Comparison of ENCODE assay signal across 12 cellular contexts in the genomic region with DNA sequence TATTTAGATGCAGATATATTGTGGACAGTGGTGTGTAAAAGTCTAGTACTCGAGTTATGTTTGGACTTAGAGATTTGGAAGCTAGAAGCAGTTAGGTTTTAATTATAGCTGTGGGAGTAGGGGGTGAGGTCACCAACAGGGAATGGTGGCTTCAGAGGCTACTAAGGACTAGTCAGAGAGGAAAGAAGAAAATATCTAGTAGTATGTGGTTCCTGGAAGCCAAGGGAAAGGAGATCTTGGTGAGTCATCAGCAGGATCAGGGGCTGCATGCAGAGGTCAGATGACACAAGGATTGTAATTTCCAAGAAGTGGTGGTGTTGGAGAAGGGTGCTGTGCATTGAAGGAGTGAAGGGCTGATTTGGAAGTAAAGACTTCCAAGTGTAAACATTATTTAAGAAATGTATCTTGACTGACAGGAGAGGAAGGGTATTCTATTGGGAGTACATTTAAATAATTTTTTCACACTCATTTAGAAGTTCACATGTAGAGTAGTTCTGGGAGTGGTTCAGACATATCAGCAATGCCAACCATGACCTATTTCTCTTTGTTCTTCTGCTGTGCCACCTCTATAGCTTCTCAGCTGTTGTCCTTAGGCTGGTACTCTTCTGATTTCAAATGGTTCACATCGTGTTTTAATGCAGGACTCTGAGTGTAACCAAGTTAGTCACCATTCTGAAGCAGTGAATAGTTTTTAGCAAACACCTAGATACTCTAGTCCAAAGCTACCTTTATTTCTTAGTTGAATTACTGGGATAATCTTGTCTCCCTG. TPM values are rescaled to one million over a fixed set of nuclear protein-coding genes. Genes with fewer than 3 reads are reported as not detected.
A peak's percentile ranks its signal among the peaks of the same experiment; 100 is the strongest.
DNase-seq lines count a peak whose midpoint lies in the region; TF ChIP-seq lines count a peak whose summit lies in the region.
"Had no signal": no experiment of that assay in that cellular context is flagged by ENCODE, and none has a peak within 500 bp of the region (broad histone marks: within the 10 kb centered on the region; RNA-seq: fewer than 3 reads in every experiment).

No MANE protein-coding gene starts in this region.

- H3K4me2 ChIP-seq in Karpas-422 (ENCODE audit: low read depth, low read length, poor library complexity, severe bottlenecking): no peak overlapping the region

- intact Hi-C loops in CD4-positive, alpha-beta memory T cell (cut with micrococcal nuclease): no loop called here

- peaks cover 52% of the 10 kb centered on the region for H3K79me2 ChIP-seq in Karpas-422 (ENCODE audit: low read length)

- H3K4me3 Mint-ChIP-seq in CD4-positive, alpha-beta memory T cell: no peak overlapping the region

- POLR2A ChIA-PET in AG04450 (lab: Yijun Ruan, JAX) (interaction anchor here (1.2 kb wide), 1 partner anchor 211 kb away, joined by 3 read pairs; no protein-coding TSS in a partner anchor), HEK293 (lab: Yijun Ruan, JAX) (no interaction called here)
- POLR2A ChIA-PET in CD4-positive, alpha-beta memory T cell (lab: Charles Lee; ENCODE audit: partially characterized antibody): no interaction called here

- H3K27me3 ChIP-seq in AG04450 (ENCODE audit: control insufficient read depth, insufficient read depth, low read length): no peaks in the 10 kb centered on the region
- no peaks in the 10 kb centered on the region for H3K27me3 ChIP-seq in adipocyte (replicated peaks; ENCODE audit: control insufficient read depth, insufficient read depth, low read length)
- no peaks in the 10 kb centered on the region for H3K27me3 ChIP-seq in kidney epithelial cell (ENCODE audit: control insufficient read depth, insufficient read depth, low read length)
- no peaks in the 10 kb centered on the region for H3K27me3 ChIP-seq in CD4-positive, alpha-beta memory T cell (ENCODE audit: insufficient read depth, low read length)
- H3K27me3 ChIP-seq in Karpas-422 (ENCODE audit: low read length): no peaks in the 10 kb centered on the region
- H3K27me3 ChIP-seq: sigmoid colon had no signal

- H3K4me3 ChIP-seq in AG04450 (ENCODE audit: low read depth, low read length): no peak overlapping the region
- H3K4me3 ChIP-seq in HEK293 (ENCODE audit: low read depth, low read length): no peak overlapping the region
- H3K4me3 ChIP-seq in adipocyte (ENCODE audit: low read length): no peak overlapping the region
- H3K4me3 ChIP-seq in kidney epithelial cell (ENCODE audit: low read depth, low read length): no peak overlapping the region
- H3K4me3 ChIP-seq in CD4-positive, alpha-beta memory T cell (ENCODE audit: low read length in 2 of 2): no peak overlapping the region
- H3K4me3 ChIP-seq in Karpas-422 (ENCODE audit: low read length): no peak overlapping the region
- H3K4me3 ChIP-seq: sigmoid colon had no signal

- no peaks in the 10 kb centered on the region for H3K4me1 Mint-ChIP-seq in CD4-positive, alpha-beta memory T cell

- no peak overlapping the region for H3K9ac ChIP-seq in adipocyte (ENCODE audit: low read length)
- no peak overlapping the region for H3K9ac ChIP-seq in Karpas-422 (ENCODE audit: low read length)

- H3K36me3 ChIP-seq in HEK293 (ENCODE audit: control insufficient read depth in 2 of 2, insufficient read depth in 1 of 2, low read length in 2 of 2) (peaks cover 44 to 47% of the 10 kb centered on the region in 2 experiments), adipocyte (ENCODE audit: control insufficient read depth, insufficient read depth, low read length, severe bottlenecking) (peaks cover 81% of the 10 kb centered on the region), kidney epithelial cell (ENCODE audit: control insufficient read depth, insufficient read depth, low read length) (peaks cover 2% of the 10 kb centered on the region), Karpas-422 (ENCODE audit: insufficient read depth, low read length) (peaks cover 28% of the 10 kb centered on the region; the same call in 1 of the 2 replicates)
- peaks cover 29% of the 10 kb centered on the region for H3K36me3 ChIP-seq in CD4-positive, alpha-beta memory T cell (ENCODE audit: insufficient read depth, low read length)

- H3K27me3 Mint-ChIP-seq in CD4-positive, alpha-beta memory T cell: no peaks in the 10 kb centered on the region

- no peaks in the 10 kb centered on the region for H3K9me3 Mint-ChIP-seq in CD4-positive, alpha-beta memory T cell

- H3K27ac ChIP-seq in AG04450 (ENCODE audit: low read depth, low read length) (no peak overlapping the region), HEK293 (ENCODE audit: extremely low read depth, low read depth, low read length) (no peak overlapping the region), Karpas-422 (ENCODE audit: low read length) (no peak overlapping the region)
- no peak overlapping the region for H3K27ac ChIP-seq in CD4-positive, alpha-beta memory T cell (ENCODE audit: low read depth, low read length)
- H3K27ac ChIP-seq: sigmoid colon had no signal

- H3K36me3 Mint-ChIP-seq in CD4-positive, alpha-beta memory T cell: peaks cover 38 to 56% of the 10 kb centered on the region in 2 donors

- DNase-seq in AG04450 (ENCODE audit: low read depth, low spot score) (peak; percentile 78), adipocyte (ENCODE audit: low read depth) (peak; percentile 76), kidney epithelial cell (ENCODE audit: low read depth) (peak; percentile 81), putamen (ENCODE audit: low spot score) (no peak), Karpas-422 (no peak)
- DNase-seq in CD4-positive, alpha-beta memory T cell: no peak
- DNase-seq in effector CD8-positive, alpha-beta T cell (lab: John Stamatoyannopoulos, UW): no peak
- DNase-seq: DMS79 treated with DMSO at 0.1 percent for 48 hours; NCI-H2081 treated with DMSO at 0.1 percent for 48 hours; sigmoid colon; stimulated activated naive CD8-positive, alpha-beta T cell treated with anti-CD3 and anti-CD28 coated beads, Interleukin-15, Interleukin-2, amounts not matched to agents 100 U/mL and 50 U/mL, for 24 hours had no signal

- no peaks in the 10 kb centered on the region for H4K20me1 ChIP-seq in Karpas-422 (ENCODE audit: insufficient read depth, low read depth, low read length)

- H3K4me1 ChIP-seq in HEK293 (ENCODE audit: control insufficient read depth, insufficient read depth, low read length) (peaks cover 3% of the 10 kb centered on the region; the same call in 1 of the 2 replicates), adipocyte (ENCODE audit: control insufficient read depth, insufficient read depth, low read length) (peaks cover 11% of the 10 kb centered on the region), Karpas-422 (ENCODE audit: low read length) (peaks cover 18% of the 10 kb centered on the region)
- no peaks in the 10 kb centered on the region for H3K4me1 ChIP-seq in CD4-positive, alpha-beta memory T cell (ENCODE audit: insufficient read depth, low read length)

- TF ChIP-seq CTCF in AG04450 (IDR thresholded peaks at IDR 0.05; ENCODE audit: low read depth, low read length) (no peak), HEK293 (tag by site-specific recombination; IDR thresholded peaks at IDR 0.05) (no peak), kidney epithelial cell (IDR thresholded peaks at IDR 0.05; ENCODE audit: insufficient read depth, low read length, poor library complexity, severe bottlenecking) (no peak)

- no peak overlapping the region for H3K27ac Mint-ChIP-seq in CD4-positive, alpha-beta memory T cell

- H2AFZ ChIP-seq in Karpas-422 (ENCODE audit: low read length): no peak overlapping the region

- no peaks in the 10 kb centered on the region for H3K9me3 ChIP-seq in AG04450 (ENCODE audit: control insufficient read depth, insufficient read depth, low read length)
- H3K9me3 ChIP-seq in HEK293 (ENCODE audit: control insufficient read depth, insufficient read depth, low read depth, low read length): no peaks in the 10 kb centered on the region
- H3K9me3 ChIP-seq in adipocyte (ENCODE audit: control insufficient read depth, low read length): no peaks in the 10 kb centered on the region
- H3K9me3 ChIP-seq in CD4-positive, alpha-beta memory T cell (ENCODE audit: control insufficient read depth in 1 of 2, low read length in 2 of 2): no peaks in the 10 kb centered on the region
- H3K9me3 ChIP-seq in Karpas-422 (ENCODE audit: low read length): no peaks in the 10 kb centered on the region
- H3K9me3 ChIP-seq: sigmoid colon had no signal

- CTCF ChIA-PET in AG04450 (lab: Charles Lee): interaction anchor here (0.6 to 4.5 kb wide), 4 partner anchors 13 to 230 kb away, joined by 6 to 25 read pairs (median 8); no protein-coding TSS in a partner anchor
- CTCF ChIA-PET in HEK293 (lab: Yijun Ruan, JAX): interaction anchor here (0.5 to 0.8 kb wide), 3 partner anchors 36 to 1610 kb away, joined by 3 to 4 read pairs (median 3); no protein-coding TSS in a partner anchor
- CTCF ChIA-PET in CD4-positive, alpha-beta memory T cell (lab: Charles Lee; ENCODE audit: partially characterized antibody): interaction anchor here (1.2 kb wide), 1 partner anchor 17 kb away, joined by 3 read pairs; no protein-coding TSS in a partner anchor

- no peaks in the 10 kb centered on the region for H3K9me2 ChIP-seq in Karpas-422 (replicated peaks; ENCODE audit: insufficient read depth, low read length)

TF ChIP-seq in HEK293, 187 proteins besides CTCF, POLR2A, EP300 and RAD21 (continues in another document):
- TF ChIP-seq ZNF157 (tag by site-specific recombination; IDR thresholded peaks at IDR 0.05): no peak
- TF ChIP-seq, protein P1, sequence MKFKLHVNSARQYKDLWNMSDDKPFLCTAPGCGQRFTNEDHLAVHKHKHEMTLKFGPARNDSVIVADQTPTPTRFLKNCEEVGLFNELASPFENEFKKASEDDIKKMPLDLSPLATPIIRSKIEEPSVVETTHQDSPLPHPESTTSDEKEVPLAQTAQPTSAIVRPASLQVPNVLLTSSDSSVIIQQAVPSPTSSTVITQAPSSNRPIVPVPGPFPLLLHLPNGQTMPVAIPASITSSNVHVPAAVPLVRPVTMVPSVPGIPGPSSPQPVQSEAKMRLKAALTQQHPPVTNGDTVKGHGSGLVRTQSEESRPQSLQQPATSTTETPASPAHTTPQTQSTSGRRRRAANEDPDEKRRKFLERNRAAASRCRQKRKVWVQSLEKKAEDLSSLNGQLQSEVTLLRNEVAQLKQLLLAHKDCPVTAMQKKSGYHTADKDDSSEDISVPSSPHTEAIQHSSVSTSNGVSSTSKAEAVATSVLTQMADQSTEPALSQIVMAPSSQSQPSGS (tag by site-specific recombination; IDR thresholded peaks at IDR 0.05; ENCODE audit: low read depth): no peak

RNA-seq across cellular contexts. Expression of a gene that starts 59.2 kb away (rescaled TPM):
- 80.9 and 88.9 TPM in 2 replicates for polyA plus RNA-seq in AG04450 (2011; rRNA removed)
- polyA minus RNA-seq in AG04450 (2011; rRNA and poly(A)+ RNA removed): 89.4 and 110 TPM in 2 replicates
- total RNA-seq in kidney epithelial cell: 94.1 and 98.6 TPM in 2 replicates
- 10 to 100 TPM; 24.8 to 30.9 TPM for total RNA-seq in CD4-positive, alpha-beta memory T cell
- 10 to 100 TPM; 25.2 to 26.5 TPM for polyA plus RNA-seq in CD4-positive, alpha-beta memory T cell
- 88.0 and 98.5 TPM in 2 replicates for total RNA-seq in Karpas-422 (2014; rRNA removed; shearing (Covaris generic); ENCODE audit: low replicate concordance)

Comparison
In these comparisons a context has a peak if more than half of its experiments do, and no peak if none do; other contexts are left out.
1. DNase-seq: peak in AG04450 (single experiment), adipocyte (single experiment) and kidney epithelial cell (single experiment); none in CD4-positive, alpha-beta memory T cell (0 of 5), effector CD8-positive, alpha-beta T cell (single experiment), putamen (single experiment) and Karpas-422 (single experiment).